Comparison of ENCODE assay signal across 18 cellular contexts in the genomic region with DNA sequence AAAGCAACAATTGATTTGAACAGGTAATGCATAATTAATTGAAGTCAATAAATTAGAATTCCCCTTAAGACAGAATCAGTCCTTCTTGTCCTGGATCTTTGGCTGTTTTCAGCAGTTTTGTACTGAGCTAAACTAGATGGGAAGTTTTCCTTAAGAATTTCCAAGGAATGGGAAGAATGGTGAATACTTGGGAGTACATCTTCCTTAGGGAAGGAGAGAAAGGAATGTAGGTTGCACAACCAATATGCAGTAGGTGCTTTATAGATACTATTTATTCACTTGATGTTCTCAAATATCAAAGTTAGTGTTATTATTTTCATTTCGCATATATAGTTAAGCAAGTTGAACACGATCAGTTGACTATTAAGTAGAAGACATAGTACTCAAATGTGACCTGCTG.
"Had no signal": no experiment of that assay in that cellular context is flagged by ENCODE, and none has a peak within 500 bp of the region (broad histone marks: within the 10 kb centered on the region; RNA-seq: fewer than 3 reads in every experiment).

No MANE protein-coding gene starts in this region.

- H3K9me3 ChIP-seq: ovary, testis, uterus had no signal

- H3K9ac ChIP-seq: neural progenitor cell had no signal

- H3K27me3 ChIP-seq: neural progenitor cell, ovary, spleen, testis, uterus had no signal

- H3K4me3 ChIP-seq: esophagus squamous epithelium, neural progenitor cell, ovary, spleen, testis, uterus had no signal

- H3K4me1 ChIP-seq: spleen, testis, uterus had no signal

- H3K36me3 ChIP-seq: esophagus squamous epithelium, neural progenitor cell, ovary, spleen, uterus, WERI-Rb-1 had no signal

- DNase-seq: activated CD4-positive, alpha-beta T cell treated with anti-CD3 and anti-CD28 coated beads, Interleukin-2, amount 50 U/mL, for 48 hours; activated CD8-positive, alpha-beta memory T cell treated with anti-CD3 and anti-CD28 coated beads, Interleukin-2, amount 10 ng/mL, durations not matched to agents 7 days and 5 days; activated naive CD4-positive, alpha-beta T cell treated with anti-CD3 and anti-CD28 coated beads for 36 hours; activated naive CD8-positive, alpha-beta T cell treated with anti-CD3 and anti-CD28 coated beads, Interleukin-2, amount 50 U/mL, for 24 hours; activated T-cell treated with anti-CD3 and anti-CD28 coated beads, Interleukin-2, amount 50 U/mL, for 1 hour; esophagus squamous epithelium; foreskin fibroblast; kidney glomerular epithelial cell; ovary; spleen; stimulated activated naive CD8-positive, alpha-beta T cell treated with anti-CD3 and anti-CD28 coated beads, Interleukin-15, amount 100 ng/mL, for 72 hours; T-cell; T1000; testis; uterus; WERI-Rb-1 had no signal

- ATAC-seq: activated CD8-positive, alpha-beta memory T cell treated with anti-CD3 and anti-CD28 coated beads, Interleukin-2, amount 10 ng/mL, durations not matched to agents 7 days and 5 days; activated naive CD8-positive, alpha-beta T cell treated with anti-CD3 and anti-CD28 coated beads, Interleukin-2, amount 50 U/mL, for 24 hours; sciatic nerve; stimulated activated naive CD8-positive, alpha-beta T cell treated with anti-CD3 and anti-CD28 coated beads, Interleukin-15, amount 100 ng/mL, for 72 hours; T-cell had no signal

- H3K27ac ChIP-seq: esophagus squamous epithelium, neural progenitor cell, ovary, spleen, testis, uterus, WERI-Rb-1 had no signal
